In the genomic region with DNA sequence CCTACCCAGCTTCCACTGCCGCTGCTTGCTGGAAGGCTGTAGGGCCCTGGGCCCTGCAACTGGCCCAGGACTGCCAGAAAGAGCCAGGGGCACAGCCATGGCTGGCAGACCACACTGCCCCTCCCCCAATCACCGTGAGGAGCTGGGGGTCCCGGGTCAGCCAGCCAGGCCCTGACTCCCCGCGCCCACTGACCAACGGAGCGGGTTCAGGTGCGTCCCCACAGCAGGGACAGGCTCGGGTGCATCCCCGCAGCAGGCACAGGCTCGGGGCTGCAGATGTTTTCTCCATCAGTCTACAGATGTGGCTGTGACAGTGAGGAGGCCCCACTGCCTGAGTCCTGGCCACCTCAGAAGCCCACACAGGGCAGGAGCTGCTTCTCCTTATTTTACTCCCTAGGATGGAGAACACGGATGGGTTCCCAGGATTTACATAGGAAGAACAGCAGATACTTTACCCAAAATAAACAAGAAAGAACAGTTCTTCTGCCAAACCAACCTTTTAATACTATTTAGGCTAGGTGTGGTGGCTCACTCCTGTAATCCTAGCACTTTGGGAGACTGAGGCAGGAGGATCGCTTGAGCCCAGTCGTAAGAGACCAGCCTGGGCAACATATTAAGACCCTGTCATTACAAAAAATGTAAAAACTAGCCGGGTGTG, we compare ENCODE assay signal across 13 cellular contexts.
DNase-seq lines count a peak whose midpoint lies in the region; ATAC-seq, FAIRE-seq and TF ChIP-seq lines count a peak whose summit lies in the region.
"Had no signal": no experiment of that assay in that cellular context is flagged by ENCODE, and none has a peak within 500 bp of the region (broad histone marks: within the 10 kb centered on the region; RNA-seq: fewer than 3 reads in every experiment).

No MANE protein-coding gene starts in this region.

- peak overlapping the region in 5 of 11 experiments; percentile 15 to 87 (median 86); a peak in 7 of 22 replicates for H3K27ac ChIP-seq in BLaER1 treated with 17β-estradiol and CSF1 and Interleukin-3, amounts not matched to agents 10 nM and 100 nM
- H3K27ac ChIP-seq in HL-60 (replicated peaks) = peak overlapping the region; percentile 43
- no peak overlapping the region for H3K27ac ChIP-seq in H1 (ENCODE audit: low read depth, low read length)
- no peak overlapping the region for H3K27ac ChIP-seq in sigmoid colon
- no peak overlapping the region for H3K27ac ChIP-seq in upper lobe of left lung
- H3K27ac ChIP-seq: Peyer's patch had no signal

- H4K8ac ChIP-seq in H1 (ENCODE audit: extremely low read depth, insufficient read depth, low read length) = no peak overlapping the region

- no peaks in the 10 kb centered on the region for H3K9me3 ChIP-seq in BLaER1 treated with 17β-estradiol and CSF1 and Interleukin-3, amounts not matched to agents 10 nM and 100 nM (replicated peaks in 1 of 11)
- H3K9me3 ChIP-seq in H1 (ENCODE audit: insufficient read depth in 2 of 2, low read depth in 1 of 2, low read length in 1 of 2) = no peaks in the 10 kb centered on the region
- no peaks in the 10 kb centered on the region for H3K9me3 ChIP-seq in sigmoid colon
- no peaks in the 10 kb centered on the region for H3K9me3 ChIP-seq in upper lobe of left lung
- H3K9me3 ChIP-seq: Peyer's patch had no signal

- H3K4me1 ChIP-seq in BLaER1 treated with 17β-estradiol and CSF1 and Interleukin-3, amounts not matched to agents 10 nM and 100 nM = peaks cover 73 to 100% (median 100%) of the 10 kb centered on the region in 10 experiments
- H3K4me1 ChIP-seq in H1 (replicated peaks in 1 of 4; ENCODE audit: control insufficient read depth in 3 of 4, insufficient read depth in 4 of 4, low read length in 3 of 4) = peaks cover 1 to 5% (median 4%) of the 10 kb centered on the region in 4 experiments; a peak in 6 of 7 replicates
- H3K4me1 ChIP-seq in sigmoid colon = peaks cover 0 to 7% (median 6%) of the 10 kb centered on the region in 4 donors
- H3K4me1 ChIP-seq in upper lobe of left lung = peaks cover 0 to 7% (median 0%) of the 10 kb centered on the region in 4 donors

- TF ChIP-seq CTCF in HL-60 (IDR thresholded peaks at IDR 0.05; ENCODE audit: insufficient read depth, low read length) = no peak
- no peak for TF ChIP-seq CTCF in H1 (IDR thresholded peaks at IDR 0.05; ENCODE audit: control extremely low read depth in 1 of 3, insufficient read depth in 1 of 3, low read depth in 1 of 3, low read length in 3 of 3)
- no peak for TF ChIP-seq CTCF in sigmoid colon (IDR thresholded peaks at IDR 0.05)
- TF ChIP-seq CTCF in upper lobe of left lung (IDR thresholded peaks at IDR 0.05) = no peak

- H3K9ac ChIP-seq in BLaER1 treated with 17β-estradiol and CSF1 and Interleukin-3, amounts not matched to agents 10 nM and 100 nM = peak overlapping the region in 4 of 11 experiments; percentile 4 to 48 (median 33); a peak in 5 of 22 replicates
- H3K9ac ChIP-seq in H1 (replicated peaks in 1 of 4; ENCODE audit: extremely low read depth in 1 of 4, low read depth in 3 of 4, low read length in 3 of 4) = no peak overlapping the region

- no peak overlapping the region for H2BK5ac ChIP-seq in H1 (ENCODE audit: low read depth, low read length)

- TF ChIP-seq EP300 in H1 (IDR thresholded peaks at IDR 0.05; ENCODE audit: borderline replicate concordance in 1 of 2, low read depth in 2 of 2, low read length in 2 of 2) = no peak
- TF ChIP-seq EP300 in sigmoid colon (IDR thresholded peaks at IDR 0.05) = no peak
- no peak for TF ChIP-seq EP300 in upper lobe of left lung (IDR thresholded peaks at IDR 0.05)

- H4K91ac ChIP-seq in H1 (replicated peaks; ENCODE audit: insufficient read length, low read length) = no peak overlapping the region

- no peak overlapping the region for H3K4me3 ChIP-seq in BLaER1 treated with 17β-estradiol and CSF1 and Interleukin-3, amounts not matched to agents 10 nM and 100 nM
- no peak overlapping the region for H3K4me3 ChIP-seq in HL-60 (replicated peaks; ENCODE audit: insufficient read depth, low read length)
- H3K4me3 ChIP-seq in H1 (ENCODE audit: extremely low read depth in 1 of 4, insufficient read depth in 2 of 4, low read depth in 3 of 4, low read length in 4 of 4) = no peak overlapping the region
- H3K4me3 ChIP-seq in sigmoid colon = no peak overlapping the region
- H3K4me3 ChIP-seq in upper lobe of left lung = no peak overlapping the region
- H3K4me3 ChIP-seq: Peyer's patch had no signal

- H2AFZ ChIP-seq in H1 (ENCODE audit: low read length) = no peak overlapping the region

- peaks cover 0 to 6% (median 0%) of the 10 kb centered on the region in 11 experiments; a peak in 1 of 22 replicates for H4K20me1 ChIP-seq in BLaER1 treated with 17β-estradiol and CSF1 and Interleukin-3, amounts not matched to agents 10 nM and 100 nM
- H4K20me1 ChIP-seq in H1 (replicated peaks in 1 of 2; ENCODE audit: control insufficient read depth in 1 of 2, insufficient read depth in 2 of 2, low read length in 2 of 2) = no peaks in the 10 kb centered on the region

- FAIRE-seq in H1 (lab: Jason Lieb, UNC) = no peak

- no peaks in the 10 kb centered on the region for H3K79me2 ChIP-seq in H1 (ENCODE audit: control insufficient read depth in 1 of 2, insufficient read depth in 2 of 2, low read length in 2 of 2)

- no peaks in the 10 kb centered on the region for H3K9me3 Mint-ChIP-seq in effector memory CD8-positive, alpha-beta T cell
- H3K9me3 Mint-ChIP-seq: H9 had no signal

- POLR2A ChIA-PET in H1 (lab: Charles Lee; ENCODE audit: partially characterized antibody) = interaction anchor here (1.0 to 1.4 kb wide), 4 partner anchors 10 to 68 kb away, joined by 3 to 4 read pairs (median 3); no protein-coding TSS in a partner anchor

- no peak overlapping the region for H2AK5ac ChIP-seq in H1 (ENCODE audit: low read depth, low read length)

- DNase-seq in HL-60 (ENCODE audit: low read depth in 1 of 2, low spot score in 1 of 2) (no peak), H1 (ENCODE audit: low read depth in 1 of 2, low spot score in 2 of 2) (no peak), sigmoid colon (peak; percentile 64), upper lobe of left lung (no peak)
- no peak for DNase-seq in effector memory CD8-positive, alpha-beta T cell
- DNase-seq: C1 segment of cervical spinal cord, DND-41, H9, NCI-H1105 treated with DMSO at 0.1 percent for 48 hours, NCI-H1694 treated with DMSO at 0.1 percent for 48 hours, Peyer's patch had no signal

- intact Hi-C loops in sigmoid colon (cut with DNase I) = no loop called here

- no peaks in the 10 kb centered on the region for H3K23me2 ChIP-seq in H1 (ENCODE audit: low read depth, low read length)

- no peak overlapping the region for H3K23ac ChIP-seq in H1 (ENCODE audit: insufficient read length)

- no peak overlapping the region for H3K4me3 Mint-ChIP-seq in effector memory CD8-positive, alpha-beta T cell
- H3K4me3 Mint-ChIP-seq: H9 had no signal

- TF ChIP-seq RAD21 in H1 (IDR thresholded peaks at IDR 0.05 in 1 of 2, conservative IDR thresholded peaks at IDR 0.05 in 1 of 2; ENCODE audit: low read depth in 2 of 2, low read length in 2 of 2) = no peak

- no peak overlapping the region for H2BK120ac ChIP-seq in H1 (replicated peaks; ENCODE audit: low read depth, low read length)

- H3K4me2 ChIP-seq in BLaER1 treated with 17β-estradiol and CSF1 and Interleukin-3, amounts not matched to agents 10 nM and 100 nM = peak overlapping the region; percentile 38 to 97 (median 91)
- H3K4me2 ChIP-seq in H1 (ENCODE audit: insufficient read depth in 1 of 2, low read depth in 2 of 2, low read length in 2 of 2) = no peak overlapping the region

- no peak overlapping the region for H3K4ac ChIP-seq in H1 (replicated peaks; ENCODE audit: insufficient read length, low read depth, low read length)

- H2BK20ac ChIP-seq in H1 (ENCODE audit: low read length) = no peak overlapping the region

- no peak for TF ChIP-seq POLR2A in H1 (IDR thresholded peaks at IDR 0.05; ENCODE audit: control extremely low read depth in 1 of 2, low read depth in 2 of 2, low read length in 2 of 2)
- no peak for TF ChIP-seq POLR2A in sigmoid colon (IDR thresholded peaks at IDR 0.05)
- no peak for TF ChIP-seq POLR2A in upper lobe of left lung (IDR thresholded peaks at IDR 0.05)

- H3K36me3 ChIP-seq in BLaER1 treated with 17β-estradiol and CSF1 and Interleukin-3, amounts not matched to agents 10 nM and 100 nM = no peaks in the 10 kb centered on the region
- H3K36me3 ChIP-seq in H1 (ENCODE audit: control insufficient read depth in 2 of 4, insufficient read depth in 4 of 4, low read length in 3 of 4) (no peaks in the 10 kb centered on the region), sigmoid colon (no peaks in the 10 kb centered on the region), upper lobe of left lung (no peaks in the 10 kb centered on the region)
- H3K36me3 ChIP-seq: Peyer's patch had no signal

- H3K27me3 Mint-ChIP-seq in effector memory CD8-positive, alpha-beta T cell = no peaks in the 10 kb centered on the region

- no peak overlapping the region for H3K14ac ChIP-seq in H1 (ENCODE audit: insufficient read length)

- no peak overlapping the region; the same call in 1 of the 2 replicates for H3K18ac ChIP-seq in H1 (ENCODE audit: extremely low read depth, low read length)

- no peaks in the 10 kb centered on the region for H3K79me1 ChIP-seq in H1 (ENCODE audit: low read depth, low read length)

- H4K5ac ChIP-seq in H1 (ENCODE audit: insufficient read length, low read depth, low read length) = no peak overlapping the region

- peaks cover 7 to 38% (median 15%) of the 10 kb centered on the region in 11 experiments; a peak in 21 of 22 replicates for H3K27me3 ChIP-seq in BLaER1 treated with 17β-estradiol and CSF1 and Interleukin-3, amounts not matched to agents 10 nM and 100 nM
- H3K27me3 ChIP-seq in HL-60 (ENCODE audit: insufficient read depth, poor library complexity, severe bottlenecking) (no peaks in the 10 kb centered on the region), H1 (replicated peaks in 1 of 4; ENCODE audit: control insufficient read depth in 3 of 4, extremely low read depth in 1 of 4, insufficient read depth in 3 of 4, low read length in 3 of 4) (no peaks in the 10 kb centered on the region), sigmoid colon (peaks cover 7 to 65% (median 36%) of the 10 kb centered on the region in 3 donors), upper lobe of left lung (no peaks in the 10 kb centered on the region)
- H3K27me3 ChIP-seq: Peyer's patch had no signal

- 87% methylated on average over 15 of the region's 15 CpGs; no CpG with 5 or more reads in 1 of the 2 experiments for WGBS in H1 (ENCODE audit: extremely low coverage in 1 of 2, insufficient coverage in 1 of 2, insufficient read length in 1 of 2, insufficient replicate concordance in 2 of 2, low coverage in 1 of 2, low lambda C conversion rate in 2 of 2, missing lambda C conversion rate in 1 of 2), 2 experiments
- 86 to 92% methylated on average over 15 of the region's 15 CpGs for WGBS in sigmoid colon, 2 donors
- WGBS in upper lobe of left lung, 2 donors = 89 to 94% methylated on average over 4 to 15 of the region's 15 CpGs

- peak overlapping the region in 1 of 2 donors; percentile 28 for H3K27ac Mint-ChIP-seq in effector memory CD8-positive, alpha-beta T cell

- H2BK12ac ChIP-seq in H1 (ENCODE audit: low read depth, low read length) = 0 out of 2 replicates have a peak overlapping the region, but pooled peaks have one; percentile 3

- peaks cover 0 to 4% of the 10 kb centered on the region in 2 donors for H3K4me1 Mint-ChIP-seq in effector memory CD8-positive, alpha-beta T cell (ENCODE audit: low read depth in 2 of 2)

- H3K36me3 Mint-ChIP-seq in effector memory CD8-positive, alpha-beta T cell (ENCODE audit: insufficient read depth) = no peaks in the 10 kb centered on the region

- CTCF ChIA-PET in H1 (lab: Charles Lee; ENCODE audit: partially characterized antibody) = interaction anchor here (0.6 to 2.5 kb wide), 10 partner anchors 10 to 82 kb away, joined by 3 to 11 read pairs (median 5); no protein-coding TSS in a partner anchor

- no peak overlapping the region for H3K56ac ChIP-seq in H1 (replicated peaks; ENCODE audit: insufficient read length, low read depth, low read length)

- H2BK15ac ChIP-seq in H1 (ENCODE audit: low read length) = no peak overlapping the region

- ATAC-seq in effector memory CD8-positive, alpha-beta T cell (replicated peaks) = no peak
- ATAC-seq in upper lobe of left lung (ENCODE audit: low FRiP score in 2 of 2) (no peak), HG03460 (IDR thresholded peaks at IDR 0.05; ENCODE audit: unreplicated experiment) (no peak)

Comparison
In these comparisons a context has a peak if more than half of its experiments do, and no peak if none do; other contexts are left out.
1. H3K4me2 ChIP-seq: peak in BLaER1 treated with 17β-estradiol and CSF1 and Interleukin-3, amounts not matched to agents 10 nM and 100 nM (11 of 11); none in H1 (0 of 2).